ENCODE assay signal across 16 cellular contexts in genomic region chr1:160643138-160643537, GRCh38. TPM values are rescaled to one million over a fixed set of nuclear protein-coding genes. Genes with fewer than 3 reads are reported as not detected.
DNase-seq lines count a peak whose midpoint lies in the region; ATAC-seq and FAIRE-seq lines count a peak whose summit lies in the region.
"Had no signal": no experiment of that assay in that cellular context is flagged by ENCODE, and none has a peak within 500 bp of the region (broad histone marks: within the 10 kb centered on the region; RNA-seq: fewer than 3 reads in every experiment).

No MANE protein-coding gene starts in this region.

- peak overlapping the region; percentile 92 for H3K27ac Mint-ChIP-seq in activated naive CD4-positive, alpha-beta T cell treated with anti-CD3 and anti-CD28 coated beads, Interleukin-2, amount 10 ng/mL, durations not matched to agents 7 days and 5 days
- H3K27ac Mint-ChIP-seq in activated naive CD8-positive, alpha-beta T cell treated with anti-CD3 and anti-CD28 coated beads for 36 hours: peak overlapping the region; percentile 98
- H3K27ac Mint-ChIP-seq in stimulated activated naive B cell treated with anti-CD40 and anti-IgM and Interleukin-4, amounts not matched to agents 10 μg/mL and 1 μg/mL and 100 μg/mL, for 72 hours: peak overlapping the region; percentile 93

- CTCF ChIA-PET in activated naive CD4-positive, alpha-beta T cell treated with anti-CD3 and anti-CD28 coated beads, Interleukin-2, amount 10 ng/mL, durations not matched to agents 7 days and 5 days (lab: Charles Lee): interaction anchor here (0.8 to 1.0 kb wide), 2 partner anchors 16 to 31 kb away, joined by 3 to 4 read pairs; no protein-coding TSS in a partner anchor

- peak; percentile 49 for FAIRE-seq in GM18507 (lab: Jason Lieb, UNC)
- FAIRE-seq: colon had no signal

- no peaks in the 10 kb centered on the region for H3K27me3 Mint-ChIP-seq in activated naive CD4-positive, alpha-beta T cell treated with anti-CD3 and anti-CD28 coated beads, Interleukin-2, amount 10 ng/mL, durations not matched to agents 7 days and 5 days
- no peaks in the 10 kb centered on the region for H3K27me3 Mint-ChIP-seq in activated naive CD8-positive, alpha-beta T cell treated with anti-CD3 and anti-CD28 coated beads for 36 hours
- H3K27me3 Mint-ChIP-seq in stimulated activated naive B cell treated with anti-CD40 and anti-IgM and Interleukin-4, amounts not matched to agents 10 μg/mL and 1 μg/mL and 100 μg/mL, for 72 hours: no peaks in the 10 kb centered on the region

- peak overlapping the region; percentile 89 for H3K4me3 Mint-ChIP-seq in activated naive CD4-positive, alpha-beta T cell treated with anti-CD3 and anti-CD28 coated beads, Interleukin-2, amount 10 ng/mL, durations not matched to agents 7 days and 5 days
- H3K4me3 Mint-ChIP-seq in activated naive CD8-positive, alpha-beta T cell treated with anti-CD3 and anti-CD28 coated beads for 36 hours: peak overlapping the region; percentile 96
- H3K4me3 Mint-ChIP-seq in stimulated activated naive B cell treated with anti-CD40 and anti-IgM and Interleukin-4, amounts not matched to agents 10 μg/mL and 1 μg/mL and 100 μg/mL, for 72 hours: peak overlapping the region; percentile 94 to 95

- no peak for DNase-seq in activated naive CD4-positive, alpha-beta T cell treated with anti-CD3 and anti-CD28 coated beads, Interleukin-2, amount 10 ng/mL, durations not matched to agents 7 days and 5 days
- DNase-seq in activated naive CD4-positive, alpha-beta T cell treated with anti-CD3 and anti-CD28 coated beads, Interleukin-2, amount 50 U/mL, for 16 hours: no peak
- DNase-seq in GM18507 (ENCODE audit: extremely low spot score, insufficient read length, low read depth): no peak
- DNase-seq in activated naive CD8-positive, alpha-beta T cell treated with anti-CD3 and anti-CD28 coated beads for 36 hours: no peak
- no peak for DNase-seq in stimulated activated naive B cell treated with anti-CD40 and anti-IgM and Interleukin-4, amounts not matched to agents 10 μg/mL and 1 μg/mL and 100 μg/mL, for 72 hours
- no peak for DNase-seq in NOMO-1 treated with DMSO at 0.1 percent for 48 hours (lab: John Stamatoyannopoulos, UW; ENCODE audit: unreplicated experiment)
- DNase-seq: activated CD4-positive, alpha-beta T cell treated with anti-CD3 and anti-CD28 coated beads, Interleukin-2, amount 50 U/mL, for 1 hour; activated effector memory CD4-positive, alpha-beta T cell treated with anti-CD3 and anti-CD28 coated beads, Interleukin-2, amount 50 U/mL, for 16 hours; NCI-H1436 treated with DMSO at 0.1 percent for 48 hours; NCI-H82; stimulated activated CD4-positive, alpha-beta T cell treated with anti-CD3 and anti-CD28 coated beads, Interleukin-1b, Interleukin-23, amount 100 ng/mL, for 48 hours had no signal

- no peak for ATAC-seq in stimulated activated naive B cell treated with anti-CD40 and anti-IgM and Interleukin-4, amounts not matched to agents 10 μg/mL and 1 μg/mL and 100 μg/mL, for 72 hours (replicated peaks)
- no peak for ATAC-seq in HG02610 (IDR thresholded peaks at IDR 0.05; ENCODE audit: unreplicated experiment)
- ATAC-seq in HG02840 (IDR thresholded peaks at IDR 0.05; ENCODE audit: low FRiP score, unreplicated experiment): no peak
- ATAC-seq: sciatic nerve had no signal

- H3K36me3 Mint-ChIP-seq in activated naive CD4-positive, alpha-beta T cell treated with anti-CD3 and anti-CD28 coated beads, Interleukin-2, amount 10 ng/mL, durations not matched to agents 7 days and 5 days: peaks cover 60% of the 10 kb centered on the region
- peaks cover 65% of the 10 kb centered on the region for H3K36me3 Mint-ChIP-seq in activated naive CD8-positive, alpha-beta T cell treated with anti-CD3 and anti-CD28 coated beads for 36 hours
- H3K36me3 Mint-ChIP-seq in stimulated activated naive B cell treated with anti-CD40 and anti-IgM and Interleukin-4, amounts not matched to agents 10 μg/mL and 1 μg/mL and 100 μg/mL, for 72 hours: peaks cover 51 to 85% of the 10 kb centered on the region in 2 donors

- H3K4me1 Mint-ChIP-seq in activated naive CD4-positive, alpha-beta T cell treated with anti-CD3 and anti-CD28 coated beads, Interleukin-2, amount 10 ng/mL, durations not matched to agents 7 days and 5 days: peaks cover 78% of the 10 kb centered on the region
- peaks cover 69% of the 10 kb centered on the region for H3K4me1 Mint-ChIP-seq in activated naive CD8-positive, alpha-beta T cell treated with anti-CD3 and anti-CD28 coated beads for 36 hours
- H3K4me1 Mint-ChIP-seq in stimulated activated naive B cell treated with anti-CD40 and anti-IgM and Interleukin-4, amounts not matched to agents 10 μg/mL and 1 μg/mL and 100 μg/mL, for 72 hours: peaks cover 44 to 68% of the 10 kb centered on the region in 2 donors

- no peaks in the 10 kb centered on the region for H3K9me3 Mint-ChIP-seq in activated naive CD4-positive, alpha-beta T cell treated with anti-CD3 and anti-CD28 coated beads, Interleukin-2, amount 10 ng/mL, durations not matched to agents 7 days and 5 days
- H3K9me3 Mint-ChIP-seq in activated naive CD8-positive, alpha-beta T cell treated with anti-CD3 and anti-CD28 coated beads for 36 hours: no peaks in the 10 kb centered on the region
- no peaks in the 10 kb centered on the region for H3K9me3 Mint-ChIP-seq in stimulated activated naive B cell treated with anti-CD40 and anti-IgM and Interleukin-4, amounts not matched to agents 10 μg/mL and 1 μg/mL and 100 μg/mL, for 72 hours

RNA-seq across cellular contexts. Expression of gene SLAMF1, which starts 3.7 kb away (rescaled TPM):
- 10 to 100 TPM; 39.8 to 41.6 TPM for total RNA-seq in activated naive CD8-positive, alpha-beta T cell treated with anti-CD3 and anti-CD28 coated beads for 36 hours
- total RNA-seq: osteoblast had no signal
